8 cellular contexts compared by ENCODE assay signal in the genomic region with DNA sequence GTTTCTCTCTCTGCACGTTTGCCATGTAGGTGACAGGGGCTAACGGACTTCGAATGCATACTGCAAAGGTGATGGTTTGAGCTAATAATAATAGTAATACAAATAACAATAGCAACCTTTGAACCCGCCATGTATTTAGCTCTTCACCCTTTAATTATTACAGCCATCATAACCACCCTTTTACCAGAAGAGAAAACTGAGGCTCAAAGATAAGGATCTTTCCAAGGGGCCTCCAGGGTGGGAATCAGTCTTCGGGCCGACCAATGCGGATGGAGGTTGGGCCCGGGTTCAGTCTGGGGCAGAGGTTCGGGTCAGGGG. TPM values are rescaled to one million over a fixed set of nuclear protein-coding genes. Genes with fewer than 3 reads are reported as not detected.
A peak's percentile ranks its signal among the peaks of the same experiment; 100 is the strongest.
DNase-seq lines count a peak whose midpoint lies in the region; ATAC-seq, FAIRE-seq and TF ChIP-seq lines count a peak whose summit lies in the region.

No MANE protein-coding gene starts in this region.

- H3K9me3 ChIP-seq in heart right ventricle (no peaks in the 10 kb centered on the region), mesodermal cell (ENCODE audit: control insufficient read depth, low read length) (no peaks in the 10 kb centered on the region), uterus (no peaks in the 10 kb centered on the region)

- WGBS in heart right ventricle, 2 donors, result 9% methylated on average over 9 of the region's 9 CpGs
- 0 to 7% methylated on average over 2 to 6 of the region's 9 CpGs for WGBS in mesodermal cell (ENCODE audit: insufficient coverage in 2 of 2), 2 experiments

- H3K27ac ChIP-seq in heart right ventricle, result peak overlapping the region in 9 of 10 donors; percentile 76 to 91 (median 86)
- H3K27ac ChIP-seq in mesodermal cell (ENCODE audit: low read depth, low read length, severe bottlenecking), result no peak overlapping the region
- H3K27ac ChIP-seq in uterus, result peak overlapping the region; percentile 83 to 90

- no peak for FAIRE-seq in D721Med (lab: Jason Lieb, UNC)

- peaks cover 33% of the 10 kb centered on the region for H3K4me1 Mint-ChIP-seq in brain

- H3K9me3 Mint-ChIP-seq in brain, result no peaks in the 10 kb centered on the region

- DNase-seq in heart right ventricle, result no peak
- DNase-seq in left cardiac atrium, result no peak
- no peak for DNase-seq in uterus
- DNase-seq in D721Med (ENCODE audit: insufficient read length, low spot score), result no peak

- ATAC-seq in heart right ventricle, result no peak
- no peak for ATAC-seq in left cardiac atrium
- no peak for ATAC-seq in GM19455 (IDR thresholded peaks at IDR 0.05; ENCODE audit: unreplicated experiment)
- ATAC-seq in GM18502 (IDR thresholded peaks at IDR 0.05; ENCODE audit: poor library complexity, unreplicated experiment), result no peak

- TF ChIP-seq POLR2A in uterus (IDR thresholded peaks at IDR 0.05), result no peak

- no peak for TF ChIP-seq CTCF in heart right ventricle (IDR thresholded peaks at IDR 0.05)
- TF ChIP-seq CTCF in brain (conservative IDR thresholded peaks at IDR 0.05), result no peak
- TF ChIP-seq CTCF in uterus (IDR thresholded peaks at IDR 0.05), result no peak
- no peak for TF ChIP-seq CTCF in D721Med (IDR thresholded peaks at IDR 0.05; ENCODE audit: insufficient read depth, missing control alignments)

- peaks cover 8% of the 10 kb centered on the region for H3K27me3 Mint-ChIP-seq in brain

- H3K4me1 ChIP-seq in heart right ventricle (peaks cover 3 to 39% (median 32%) of the 10 kb centered on the region in 9 donors), mesodermal cell (ENCODE audit: control insufficient read depth, insufficient read depth, low read length, poor library complexity, severe bottlenecking) (peaks cover 7% of the 10 kb centered on the region), uterus (peaks cover 0 to 4% of the 10 kb centered on the region in 2 donors)

- peak overlapping the region; percentile 96 to 99 (median 97) for H3K4me3 Mint-ChIP-seq in brain

- H3K27me3 ChIP-seq in heart right ventricle, result no peaks in the 10 kb centered on the region
- no peaks in the 10 kb centered on the region for H3K27me3 ChIP-seq in uterus

- H3K36me3 Mint-ChIP-seq in brain, result peaks cover 2% of the 10 kb centered on the region

- H3K4me3 ChIP-seq in heart right ventricle (peak overlapping the region; percentile 63 to 98 (median 80)), mesodermal cell (ENCODE audit: extremely low read depth, insufficient read depth, low read length, poor library complexity, severe bottlenecking) (peak overlapping the region; percentile 80), uterus (peak overlapping the region; percentile 68 to 80)

- peak overlapping the region; percentile 84 to 94 (median 93) for H3K27ac Mint-ChIP-seq in brain

- H3K36me3 ChIP-seq in heart right ventricle (peaks cover 0 to 17% (median 3%) of the 10 kb centered on the region in 9 donors), mesodermal cell (ENCODE audit: control insufficient read depth, insufficient read depth, low read length) (peaks cover 27% of the 10 kb centered on the region), uterus (no peaks in the 10 kb centered on the region)

- intact Hi-C loops in heart right ventricle (cut with DNase I), result loop anchor here (1.0 to 10.0 kb wide), 15 partner anchors 39 to 174 kb away; partner anchors contain the start of genes JADE2 (in 5 of the 10) and UBE2B (in 2 of the 10)
- intact Hi-C loops in left cardiac atrium (cut with DNase I), result loop anchor here in 1 of 2 donors (5.0 kb wide), 1 partner anchor 116 kb away; the partner anchor contains the start of gene JADE2
- intact Hi-C loops in uterus (cut with DNase I; ENCODE audit: low total_unique reads), result loop anchor here (5.0 to 10.0 kb wide), 2 partner anchors 54 to 116 kb away; partner anchors contain the start of gene JADE2

RNA-seq across cellular contexts. Expression of gene CDKN2AIPNL, which starts 0.5 kb away (rescaled TPM):
- total RNA-seq in heart right ventricle (10 to 100 TPM; 29.1 to 39.8 (median 37.3) TPM), left cardiac atrium (10 to 100 TPM; 29.1 to 34.4 TPM), uterus (10 to 100 TPM in 3 of 4 donors, not detected in 1; 20.9 to 26.1 (median 24.5) TPM)
- polyA plus RNA-seq in heart right ventricle (10 to 100 TPM; 33.7 to 87.6 TPM), brain (ENCODE audit: insufficient read depth, low read depth, low replicate concordance) (47.8 TPM)
- 46.3 TPM for polyA plus RNA-seq in mesodermal cell (2013, experiment 1 of 2)
- polyA plus RNA-seq in mesodermal cell (2013, experiment 2 of 2), result 48.0 TPM

RNA-seq across cellular contexts. Expression of gene UBE2B, which starts 39.8 kb away (rescaled TPM):
- total RNA-seq in heart right ventricle (100 to 1,000 TPM; 195 to 260 (median 227) TPM), left cardiac atrium (100 to 1,000 TPM; 146 to 166 TPM), uterus (100 to 1,000 TPM in 1 of 4 donors, 10 to 100 TPM in 3; 44.5 to 109 (median 65.5) TPM)
- polyA plus RNA-seq in heart right ventricle (100 to 1,000 TPM in 1 of 2 donors, 10 to 100 TPM in 1; 98.9 to 181 TPM), brain (ENCODE audit: insufficient read depth, low read depth, low replicate concordance) (59.1 TPM)
- polyA plus RNA-seq in mesodermal cell (2013, experiment 1 of 2), result 95.6 TPM
- 100 TPM for polyA plus RNA-seq in mesodermal cell (2013, experiment 2 of 2)

RNA-seq across cellular contexts. Expression of gene CDKL3, which starts 44.2 kb away (rescaled TPM):
- total RNA-seq in heart right ventricle, result 1 to 10 TPM; 2.4 to 7.1 (median 5.0) TPM
- polyA plus RNA-seq in heart right ventricle, result 1 to 10 TPM; 4.1 to 6.1 TPM
- total RNA-seq in left cardiac atrium, result 1 to 10 TPM; 3.2 to 7.9 TPM
- polyA plus RNA-seq in brain (ENCODE audit: insufficient read depth, low read depth, low replicate concordance), result 3.0 TPM
- polyA plus RNA-seq in mesodermal cell (2013, experiment 1 of 2), result 6.4 TPM
- polyA plus RNA-seq in mesodermal cell (2013, experiment 2 of 2), result 4.2 TPM
- total RNA-seq in uterus, result 1 to 10 TPM; 1.2 to 5.5 (median 3.1) TPM
